ENCODE assay signal across 8 cellular contexts in genomic region chr19:45424191-45425058, GRCh38. TPM values are rescaled to one million over a fixed set of nuclear protein-coding genes. Genes with fewer than 3 reads are reported as not detected.
DNase-seq lines count a peak whose midpoint lies in the region; ATAC-seq and TF ChIP-seq lines count a peak whose summit lies in the region.

No MANE protein-coding gene starts in this region.

- 9% methylated on average over 24 of the region's 24 CpGs for WGBS in HUES64
- WGBS in lower leg skin, 2 donors: 8% methylated on average over 24 of the region's 24 CpGs

- TF ChIP-seq CTCF in dorsolateral prefrontal cortex (IDR thresholded peaks at IDR 0.05 in 54 of 56, conservative IDR thresholded peaks at IDR 0.05 in 2 of 56; ENCODE audit: low read depth in 1 of 56, partially characterized antibody in 56 of 56) (no peak), lower leg skin (IDR thresholded peaks at IDR 0.05) (no peak)

- H3K9ac ChIP-seq in HUES64 (ENCODE audit: low read depth, low read length): peak overlapping the region; percentile 79

- H3K27ac Mint-ChIP-seq in T-cell: peak overlapping the region; percentile 93 to 94
- H3K27ac Mint-ChIP-seq in stimulated activated naive CD8-positive, alpha-beta T cell treated with anti-CD3 and anti-CD28 coated beads, Interleukin-15, amount 100 ng/mL, for 72 hours: peak overlapping the region; percentile 92 to 93

- H3K4me3 Mint-ChIP-seq in T-cell: peak overlapping the region; percentile 94 to 99 (median 94)
- H3K4me3 Mint-ChIP-seq in stimulated activated naive CD8-positive, alpha-beta T cell treated with anti-CD3 and anti-CD28 coated beads, Interleukin-15, amount 100 ng/mL, for 72 hours: peak overlapping the region; percentile 92 to 97

- H3K9me3 ChIP-seq in HUES64 (ENCODE audit: insufficient read depth, low read depth, low read length): no peaks in the 10 kb centered on the region

- POLR2A ChIA-PET in T-cell (lab: Charles Lee): interaction anchor here in 1 of 2 donors (0.7 kb wide), 1 partner anchor 55 kb away, joined by 8 read pairs; no protein-coding TSS in a partner anchor

- peaks cover 14% of the 10 kb centered on the region for H3K36me3 ChIP-seq in HUES64 (ENCODE audit: insufficient read depth, low read length)

- H3K27ac ChIP-seq in HUES64 (ENCODE audit: low read depth, low read length) (peak overlapping the region; percentile 93), dorsolateral prefrontal cortex (peak overlapping the region; percentile 63 to 98 (median 90))

- H3K4me1 Mint-ChIP-seq in T-cell: peaks cover 29 to 54% (median 48%) of the 10 kb centered on the region in 3 donors
- peaks cover 72% of the 10 kb centered on the region for H3K4me1 Mint-ChIP-seq in stimulated activated naive CD8-positive, alpha-beta T cell treated with anti-CD3 and anti-CD28 coated beads, Interleukin-15, amount 100 ng/mL, for 72 hours

- H3K4me3 ChIP-seq in HUES64 (ENCODE audit: low read length) (peak overlapping the region; percentile 71), dorsolateral prefrontal cortex (peak overlapping the region; percentile 52 to 93 (median 75)), lower leg skin (ENCODE audit: low read depth, poor library complexity, severe bottlenecking) (peak overlapping the region; percentile 50)

- H3K27me3 Mint-ChIP-seq in T-cell: peaks cover 4 to 5% of the 10 kb centered on the region in 2 donors
- H3K27me3 Mint-ChIP-seq in stimulated activated naive CD8-positive, alpha-beta T cell treated with anti-CD3 and anti-CD28 coated beads, Interleukin-15, amount 100 ng/mL, for 72 hours: peaks cover 11% of the 10 kb centered on the region

- no peak for TF ChIP-seq POLR2A in lower leg skin (IDR thresholded peaks at IDR 0.05)

- intact Hi-C loops in dorsolateral prefrontal cortex (cut with DNase I) (loop anchor here (10.0 kb wide), 1 partner anchor 50 kb away; no protein-coding TSS in a partner anchor), lower leg skin (cut with DNase I; ENCODE audit: low total_unique reads) (no loop called here)

- peaks cover 8% of the 10 kb centered on the region; the same call in 1 of the 2 replicates for H3K4me1 ChIP-seq in HUES64 (ENCODE audit: insufficient read depth, low read length)

- no peaks in the 10 kb centered on the region for H3K27me3 ChIP-seq in HUES64 (ENCODE audit: insufficient read depth, low read length)
- H3K27me3 ChIP-seq in dorsolateral prefrontal cortex: no peaks in the 10 kb centered on the region

- DNase-seq in NCI-H510A treated with DMSO at 0.1 percent for 48 hours (lab: John Stamatoyannopoulos, UW) (peak; percentile 57), NCI-H510A (lab: John Stamatoyannopoulos, UW) (no peak), T-cell (no peak), dorsolateral prefrontal cortex (peak in 3 of 10 donors; percentile 28 to 60 (median 32)), lower leg skin (ENCODE audit: low spot score in 2 of 2) (peak; percentile 63 to 94), pons (ENCODE audit: low spot score) (no peak)
- peak in 1 of 2 donors; percentile 55 for DNase-seq in stimulated activated naive CD8-positive, alpha-beta T cell treated with anti-CD3 and anti-CD28 coated beads, Interleukin-15, amount 100 ng/mL, for 72 hours

- CTCF ChIA-PET in T-cell (lab: Charles Lee): interaction anchor here (1.0 to 1.2 kb wide), 3 partner anchors 54 to 70 kb away, joined by 3 to 7 read pairs (median 6); no protein-coding TSS in a partner anchor

- peak in 2 of 4 experiments; percentile 25 to 27 for ATAC-seq in T-cell (replicated peaks in 1 of 4)
- ATAC-seq in stimulated activated naive CD8-positive, alpha-beta T cell treated with anti-CD3 and anti-CD28 coated beads, Interleukin-15, amount 100 ng/mL, for 72 hours: peak; percentile 72

- H3K36me3 Mint-ChIP-seq in T-cell: peaks cover 7% of the 10 kb centered on the region

- H3K9me3 Mint-ChIP-seq in T-cell: no peaks in the 10 kb centered on the region
- no peaks in the 10 kb centered on the region for H3K9me3 Mint-ChIP-seq in stimulated activated naive CD8-positive, alpha-beta T cell treated with anti-CD3 and anti-CD28 coated beads, Interleukin-15, amount 100 ng/mL, for 72 hours

RNA-seq across cellular contexts. Expression of gene ERCC1, which starts 0.7 kb away (rescaled TPM):
- 34.4 TPM for polyA plus RNA-seq in HUES64 (2013, experiment 1 of 2)
- polyA plus RNA-seq in HUES64 (2013, experiment 2 of 2): 45.5 TPM
- 10 to 100 TPM; 41.7 to 55.4 (median 51.6) TPM for total RNA-seq in T-cell
- 10 to 100 TPM; 64.1 to 99.4 (median 79.0) TPM for total RNA-seq in dorsolateral prefrontal cortex
- 100 to 1,000 TPM in 1 of 4 donors, 10 to 100 TPM in 3; 57.7 to 111 (median 76.5) TPM for total RNA-seq in lower leg skin

RNA-seq across cellular contexts. Expression of gene POLR1G, which starts 18.0 kb away (rescaled TPM):
- polyA plus RNA-seq in HUES64 (2013, experiment 1 of 2): 22.8 TPM
- 22.9 TPM for polyA plus RNA-seq in HUES64 (2013, experiment 2 of 2)
- total RNA-seq in T-cell: 1 to 10 TPM in 3 of 5 donors, under 1 TPM in 2; 0.82 to 6.2 (median 5.0) TPM
- total RNA-seq in dorsolateral prefrontal cortex: 10 to 100 TPM in 2 of 120 experiments, 1 to 10 TPM in 118; 2.4 to 10.7 (median 5.3) TPM
- total RNA-seq in lower leg skin: 1 to 10 TPM; 4.0 to 8.1 (median 5.6) TPM

RNA-seq across cellular contexts. Expression of gene PPP1R13L, which starts 19.6 kb away (rescaled TPM):
- 15.4 TPM for polyA plus RNA-seq in HUES64 (2013, experiment 1 of 2)
- polyA plus RNA-seq in HUES64 (2013, experiment 2 of 2): 19.3 TPM
- total RNA-seq in T-cell (10 to 100 TPM in 4 of 5 donors, 1 to 10 TPM in 1; 7.9 to 15.7 (median 12.5) TPM), dorsolateral prefrontal cortex (10 to 100 TPM in 68 of 120 experiments, 1 to 10 TPM in 52; 3.8 to 23.2 (median 11.0) TPM), lower leg skin (100 to 1,000 TPM; 257 to 851 (median 501) TPM)

RNA-seq across cellular contexts. Expression of gene FOSB, which starts 43.4 kb away (rescaled TPM):
- polyA plus RNA-seq in HUES64 (2013, experiment 1 of 2): 0.25 TPM
- 0.44 TPM for polyA plus RNA-seq in HUES64 (2013, experiment 2 of 2)
- 1,000 to 10,000 TPM in 1 of 5 donors, 100 to 1,000 TPM in 1, 10 to 100 TPM in 1, 1 to 10 TPM in 2; 6.7 to 1,173 (median 10.4) TPM for total RNA-seq in T-cell
- total RNA-seq in dorsolateral prefrontal cortex: 100 to 1,000 TPM in 2 of 120 experiments, 10 to 100 TPM in 32, 1 to 10 TPM in 86; 2.6 to 168 (median 7.7) TPM
- total RNA-seq in lower leg skin: 10 to 100 TPM in 2 of 4 donors, 1 to 10 TPM in 2; 5.9 to 18.2 (median 11.2) TPM

RNA-seq across cellular contexts. Expression of gene ERCC2, which starts 54.1 kb away (rescaled TPM):
- polyA plus RNA-seq in HUES64 (2013, experiment 1 of 2): 45.8 TPM
- 43.3 TPM for polyA plus RNA-seq in HUES64 (2013, experiment 2 of 2)
- total RNA-seq in T-cell (10 to 100 TPM; 14.5 to 23.2 (median 21.3) TPM), dorsolateral prefrontal cortex (10 to 100 TPM; 17.0 to 43.9 (median 26.6) TPM), lower leg skin (10 to 100 TPM in 1 of 4 donors, 1 to 10 TPM in 3; 8.5 to 22.4 (median 9.8) TPM)

Comparison
In these comparisons a context has a peak if more than half of its experiments do, and no peak if none do; other contexts are left out.
1. DNase-seq: peak in NCI-H510A treated with DMSO at 0.1 percent for 48 hours (single experiment) and lower leg skin (2 of 2); none in NCI-H510A (single experiment), T-cell (0 of 34) and pons (single experiment).
2. RNA of gene PPP1R13L, which starts 19.6 kb away (total RNA-seq): 257 to 851 TPM in lower leg skin; 7.9 to 15.7 TPM in T-cell and 3.8 to 23.2 TPM in dorsolateral prefrontal cortex; every median in the first group is over 10 times any median in the second.
3. Peak in every context shown above with its lines, with median percentiles within 50 percentile points of each other: H3K4me3 ChIP-seq.